In the genomic region with DNA sequence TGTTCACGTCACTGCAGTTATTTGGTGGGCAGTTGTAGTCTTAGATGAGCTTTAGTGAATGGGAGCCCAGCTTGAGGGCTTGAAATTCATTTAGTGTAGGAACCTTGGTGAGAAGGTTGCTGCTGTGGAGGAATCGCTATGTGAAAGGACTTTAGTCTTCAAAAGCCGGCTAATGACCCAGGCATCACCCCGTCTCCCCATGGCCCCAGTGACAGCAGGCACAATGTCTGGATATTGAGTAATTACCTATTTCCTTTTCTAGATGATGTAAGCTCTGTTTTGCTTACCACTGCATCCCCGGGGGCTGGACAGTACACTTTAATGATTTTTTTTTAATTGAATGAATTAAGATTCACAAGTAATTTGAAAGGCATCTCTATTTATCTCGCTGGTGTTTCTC, we compare ENCODE assay signal across 21 cellular contexts.
"Had no signal": no experiment of that assay in that cellular context is flagged by ENCODE, and none has a peak within 500 bp of the region (broad histone marks: within the 10 kb centered on the region; RNA-seq: fewer than 3 reads in every experiment).

No MANE protein-coding gene starts in this region.

- H2AFZ ChIP-seq: hepatocyte had no signal

- H3K27me3 ChIP-seq: right atrium auricular region, transverse colon, uterus had no signal

- H3K9me3 ChIP-seq: esophagus squamous epithelium, prostate gland, right atrium auricular region, transverse colon, uterus had no signal

- DNase-seq: activated CD4-positive, alpha-beta T cell treated with anti-CD3 and anti-CD28 coated beads for 36 hours; activated CD4-positive, alpha-beta T cell treated with anti-CD3 and anti-CD28 coated beads, Interleukin-2, amount 50 U/mL, for 48 hours; activated gamma-delta T cell; effector memory CD8-positive, alpha-beta T cell; esophagus squamous epithelium; left colon; midbrain; nephron progenitor cell; occipital lobe; stimulated activated naive CD8-positive, alpha-beta T cell treated with anti-CD3 and anti-CD28 coated beads, Interleukin-15, Interleukin-2, amounts not matched to agents 100 U/mL and 50 U/mL, for 24 hours; transverse colon; uterus had no signal

- H3K36me3 ChIP-seq: esophagus squamous epithelium, prostate gland, right atrium auricular region, transverse colon, uterus had no signal

- H3K4me1 ChIP-seq: esophagus squamous epithelium, prostate gland, right atrium auricular region, transverse colon, uterus had no signal

- FAIRE-seq: islet of Langerhans, TTC549 had no signal

- H3K4me2 ChIP-seq: hepatocyte had no signal

- H3K36me3 Mint-ChIP-seq: activated naive CD4-positive, alpha-beta T cell treated with anti-CD3 and anti-CD28 coated beads, Interleukin-2, amount 50 U/mL, for 24 hours; WTC11 had no signal

- H3K4me3 ChIP-seq: esophagus squamous epithelium, hepatocyte, lung, prostate gland, right atrium auricular region, skin epidermis, transverse colon, uterus had no signal

- H3K9me3 Mint-ChIP-seq: activated naive CD4-positive, alpha-beta T cell treated with anti-CD3 and anti-CD28 coated beads, Interleukin-2, amount 50 U/mL, for 24 hours; nephron progenitor cell; WTC11 had no signal

- H3K27ac ChIP-seq: esophagus squamous epithelium, hepatocyte, prostate gland, right atrium auricular region, skin epidermis, transverse colon, uterus had no signal

- H3K27ac Mint-ChIP-seq: activated CD4-positive, alpha-beta T cell treated with anti-CD3 and anti-CD28 coated beads for 36 hours; activated naive CD4-positive, alpha-beta T cell treated with anti-CD3 and anti-CD28 coated beads, Interleukin-2, amount 50 U/mL, for 24 hours; effector memory CD8-positive, alpha-beta T cell; WTC11 had no signal

- H3K4me3 Mint-ChIP-seq: activated CD4-positive, alpha-beta T cell treated with anti-CD3 and anti-CD28 coated beads for 36 hours; activated naive CD4-positive, alpha-beta T cell treated with anti-CD3 and anti-CD28 coated beads, Interleukin-2, amount 50 U/mL, for 24 hours; effector memory CD8-positive, alpha-beta T cell; nephron progenitor cell; WTC11 had no signal

- H3K4me1 Mint-ChIP-seq: activated CD4-positive, alpha-beta T cell treated with anti-CD3 and anti-CD28 coated beads for 36 hours; activated naive CD4-positive, alpha-beta T cell treated with anti-CD3 and anti-CD28 coated beads, Interleukin-2, amount 50 U/mL, for 24 hours had no signal

- ATAC-seq: activated CD4-positive, alpha-beta T cell treated with anti-CD3 and anti-CD28 coated beads for 36 hours; effector memory CD8-positive, alpha-beta T cell; left colon; stimulated activated naive CD8-positive, alpha-beta T cell treated with anti-CD3 and anti-CD28 coated beads, Interleukin-15, Interleukin-2, amounts not matched to agents 100 U/mL and 50 U/mL, for 24 hours; WTC11 had no signal

- H3K79me2 ChIP-seq: hepatocyte had no signal
